In genomic region chr10:55550241-55550640, GRCh38 we compare ENCODE assay signal across 20 cellular contexts.
DNase-seq lines count a peak whose midpoint lies in the region; ATAC-seq, FAIRE-seq and TF ChIP-seq lines count a peak whose summit lies in the region.
"Had no signal": no experiment of that assay in that cellular context is flagged by ENCODE, and none has a peak within 500 bp of the region (broad histone marks: within the 10 kb centered on the region; RNA-seq: fewer than 3 reads in every experiment).

No MANE protein-coding gene starts in this region.

- TF ChIP-seq CTCF in bronchial epithelial cell (IDR thresholded peaks at IDR 0.05; ENCODE audit: insufficient read depth, low read length, severe bottlenecking): no peak

- ATAC-seq in HG03469 (IDR thresholded peaks at IDR 0.05; ENCODE audit: unreplicated experiment): no peak
- ATAC-seq: gastrocnemius medialis, HepG2, left cardiac atrium, Right ventricle myocardium inferior had no signal

- H3K36me3 ChIP-seq in bronchial epithelial cell (ENCODE audit: control insufficient read depth, insufficient read depth, low read length): no peaks in the 10 kb centered on the region
- H3K36me3 ChIP-seq: gastrocnemius medialis had no signal

- H3K4me3 ChIP-seq in bronchial epithelial cell (ENCODE audit: low read depth, low read length): no peak overlapping the region
- H3K4me3 ChIP-seq: gastrocnemius medialis had no signal

- peak; percentile 47 for DNase-seq in HPDE6-E6E7 (ENCODE audit: extremely low spot score)
- peak; percentile 76 for DNase-seq in RKO (ENCODE audit: low spot score)
- DNase-seq in bronchial epithelial cell (ENCODE audit: low read depth): peak; percentile 58
- DNase-seq in non-pigmented ciliary epithelial cell (ENCODE audit: low read depth): peak; percentile 15
- no peak for DNase-seq in CD1c-positive myeloid dendritic cell (ENCODE audit: extremely low spot score)
- DNase-seq in SKM-1 treated with dmso at 0.1 percent for 144 hours (lab: John Stamatoyannopoulos, UW; ENCODE audit: unreplicated experiment): no peak
- no peak for DNase-seq in NCI-H526 (lab: John Stamatoyannopoulos, UW)
- DNase-seq: activated CD4-positive, alpha-beta T cell treated with anti-CD3 and anti-CD28 coated beads, Interleukin-2, amount 50 U/mL, for 1 hour; activated naive CD4-positive, alpha-beta T cell treated with anti-CD3 and anti-CD28 coated beads for 36 hours; activated T-cell treated with anti-CD3 and anti-CD28 coated beads for 4 hours; aorta; CD8-positive, alpha-beta memory T cell; gastrocnemius medialis; left cardiac atrium; small intestine; stimulated activated CD4-positive, alpha-beta T cell treated with anti-CD3 and anti-CD28 coated beads, Interleukin-4, amount 100 ng/mL, for 24 hours had no signal

- no peak for FAIRE-seq in bronchial epithelial cell (lab: Jason Lieb, UNC)
- FAIRE-seq: GM18507, HepG2, small intestine had no signal

- H3K27me3 ChIP-seq in bronchial epithelial cell (ENCODE audit: control insufficient read depth, insufficient read depth, low read length): no peaks in the 10 kb centered on the region
- H3K27me3 ChIP-seq: gastrocnemius medialis had no signal

Comparison
In these comparisons a context has a peak if more than half of its experiments do, and no peak if none do; other contexts are left out.
1. DNase-seq: peak in HPDE6-E6E7 (single experiment), RKO (single experiment), bronchial epithelial cell (single experiment) and non-pigmented ciliary epithelial cell (single experiment); none in CD1c-positive myeloid dendritic cell (single experiment), SKM-1 treated with dmso at 0.1 percent for 144 hours (single experiment) and NCI-H526 (0 of 2).